Comparison of ENCODE assay signal across 8 cellular contexts in the genomic region with DNA sequence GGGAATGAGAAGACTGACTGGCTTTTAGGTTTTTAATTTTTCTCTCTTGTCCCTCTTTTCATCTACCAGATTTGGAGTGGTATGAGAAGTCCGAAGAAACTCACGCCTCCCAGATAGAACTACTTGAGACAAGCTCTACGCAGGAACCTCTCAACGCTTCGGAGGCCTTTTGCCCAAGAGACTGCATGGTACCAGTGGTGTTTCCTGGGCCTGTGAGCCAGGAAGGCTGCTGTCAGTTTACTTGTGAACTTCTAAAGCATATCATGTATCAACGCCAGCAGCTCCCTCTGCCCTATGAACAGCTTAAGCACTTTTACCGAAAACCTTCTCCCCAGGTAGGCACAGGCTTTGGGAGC. TPM values are rescaled to one million over a fixed set of nuclear protein-coding genes. Genes with fewer than 3 reads are reported as not detected.
DNase-seq lines count a peak whose midpoint lies in the region; TF ChIP-seq lines count a peak whose summit lies in the region.

No MANE protein-coding gene starts in this region.

- TF ChIP-seq CTCF in chondrocyte (IDR thresholded peaks at IDR 0.05), result no peak
- no peak for TF ChIP-seq CTCF in mesothelial cell of epicardium (IDR thresholded peaks at IDR 0.05; ENCODE audit: unreplicated experiment)

- H3K9me3 Mint-ChIP-seq in chondrocyte (ENCODE audit: low read depth), result no peaks in the 10 kb centered on the region
- no peaks in the 10 kb centered on the region for H3K9me3 Mint-ChIP-seq in mesothelial cell of epicardium

- DNase-seq in DMS 273 (lab: John Stamatoyannopoulos, UW; ENCODE audit: unreplicated experiment), result peak; percentile 60
- DNase-seq in DMS 273 treated with DMSO at 0.1 percent for 48 hours (lab: John Stamatoyannopoulos, UW), result no peak
- DNase-seq in NT2/D1 (ENCODE audit: low read depth, low spot score), result no peak
- peak; percentile 8 for DNase-seq in chondrocyte (ENCODE audit: low spot score)
- DNase-seq in mesothelial cell of epicardium (ENCODE audit: low spot score in 2 of 2, unreplicated experiment in 2 of 2), result no peak
- no peak for DNase-seq in NCI-H1694 treated with DMSO at 0.1 percent for 48 hours (lab: John Stamatoyannopoulos, UW)
- no peak for DNase-seq in medulla oblongata (ENCODE audit: extremely low spot score)
- DNase-seq in T-helper 9 cell, result no peak

- H3K27me3 Mint-ChIP-seq in chondrocyte (ENCODE audit: low read depth), result no peaks in the 10 kb centered on the region
- H3K27me3 Mint-ChIP-seq in mesothelial cell of epicardium (ENCODE audit: low read depth), result no peaks in the 10 kb centered on the region

- no peaks in the 10 kb centered on the region for H3K27me3 ChIP-seq in NT2/D1 (ENCODE audit: insufficient read depth, insufficient read length)

- peaks cover 37% of the 10 kb centered on the region for H3K36me3 ChIP-seq in NT2/D1 (ENCODE audit: insufficient read depth, insufficient read length, low read length)

- peak overlapping the region; percentile 91 for H3K27ac Mint-ChIP-seq in chondrocyte (ENCODE audit: unreplicated experiment)
- peak overlapping the region; percentile 91 for H3K27ac Mint-ChIP-seq in mesothelial cell of epicardium

- H3K4me1 Mint-ChIP-seq in chondrocyte (ENCODE audit: low read depth) (peaks cover 28% of the 10 kb centered on the region), mesothelial cell of epicardium (peaks cover 21% of the 10 kb centered on the region)

- H3K4me1 ChIP-seq in NT2/D1 (ENCODE audit: insufficient read depth, insufficient read length), result peaks cover 4% of the 10 kb centered on the region

- H3K4me3 ChIP-seq in NT2/D1 (ENCODE audit: insufficient read length, low read depth), result peak overlapping the region; percentile 95

- H3K4me3 Mint-ChIP-seq in chondrocyte (ENCODE audit: unreplicated experiment) (peak overlapping the region; percentile 99), mesothelial cell of epicardium (peak overlapping the region; percentile 96)

- H3K9me3 ChIP-seq in NT2/D1 (ENCODE audit: insufficient read depth, low read length), result no peaks in the 10 kb centered on the region

- peaks cover 15% of the 10 kb centered on the region for H3K36me3 Mint-ChIP-seq in chondrocyte (ENCODE audit: low read depth)
- peaks cover 19% of the 10 kb centered on the region for H3K36me3 Mint-ChIP-seq in mesothelial cell of epicardium

- H3K9ac ChIP-seq in NT2/D1 (ENCODE audit: insufficient read length, low read depth), result peak overlapping the region; percentile 99

RNA-seq across cellular contexts. Expression of a gene that starts 0.7 kb away (rescaled TPM):
- total RNA-seq in chondrocyte, result 14.3 to 24.9 TPM (median 22.8 TPM) in 3 replicates
- 23.4 to 24.4 TPM (median 23.6 TPM) in 3 replicates for total RNA-seq in mesothelial cell of epicardium

RNA-seq across cellular contexts. Expression of a gene that starts 7.2 kb away (rescaled TPM):
- total RNA-seq in chondrocyte (49.5 to 131 TPM (median 126 TPM) in 3 replicates), mesothelial cell of epicardium (76.5 to 78.0 TPM (median 77.6 TPM) in 3 replicates)

RNA-seq across cellular contexts. Expression of a gene that starts 8.5 kb away (rescaled TPM):
- 0.22 to 0.38 TPM (median 0.22 TPM) in 3 replicates for total RNA-seq in chondrocyte
- 0.80 to 0.88 TPM (median 0.82 TPM) in 3 replicates for total RNA-seq in mesothelial cell of epicardium

RNA-seq across cellular contexts. Expression of a gene that starts 51.3 kb away (rescaled TPM):
- total RNA-seq in chondrocyte, result 26.3 to 27.4 TPM (median 26.8 TPM) in 3 replicates
- 41.4 to 46.6 TPM (median 46.0 TPM) in 3 replicates for total RNA-seq in mesothelial cell of epicardium

Comparison
In these comparisons a context has a peak if more than half of its experiments do, and no peak if none do; other contexts are left out.
1. DNase-seq: peak in DMS 273 (single experiment) and chondrocyte (single experiment); none in DMS 273 treated with DMSO at 0.1 percent for 48 hours (single experiment), NT2/D1 (single experiment), mesothelial cell of epicardium (0 of 2), NCI-H1694 treated with DMSO at 0.1 percent for 48 hours (single experiment), medulla oblongata (single experiment) and T-helper 9 cell (single experiment).